9 cellular contexts compared by ENCODE assay signal in the genomic region with DNA sequence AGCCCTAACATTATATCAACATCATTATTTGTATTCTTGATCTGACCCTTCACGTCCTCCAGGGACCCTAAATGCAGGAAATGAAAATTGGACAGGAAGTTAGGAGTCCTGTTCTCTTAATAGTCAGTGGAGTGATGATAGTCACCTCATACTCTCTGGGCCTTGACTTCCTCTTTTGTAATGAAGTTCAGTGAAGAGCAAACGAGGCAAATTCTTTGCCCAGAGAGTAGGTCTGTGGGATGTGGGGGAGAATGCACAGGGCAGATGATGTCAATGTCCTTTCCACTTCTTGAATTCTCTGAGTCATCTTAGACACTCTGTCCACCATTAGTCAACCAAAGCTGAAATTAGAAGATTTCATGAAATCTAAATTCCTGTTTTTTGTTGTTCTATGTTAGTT. TPM values are rescaled to one million over a fixed set of nuclear protein-coding genes. Genes with fewer than 3 reads are reported as not detected.
DNase-seq lines count a peak whose midpoint lies in the region; ATAC-seq and TF ChIP-seq lines count a peak whose summit lies in the region.
"Had no signal": no experiment of that assay in that cellular context is flagged by ENCODE, and none has a peak within 500 bp of the region (broad histone marks: within the 10 kb centered on the region; RNA-seq: fewer than 3 reads in every experiment).

No MANE protein-coding gene starts in this region.

- peaks cover 6% of the 10 kb centered on the region for H3K9me3 Mint-ChIP-seq in activated T-helper 17 cell treated with anti-CD3 and anti-CD28 coated beads, Interleukin-2, amount 50 U/mL, for 72 hours

- H3K36me3 Mint-ChIP-seq in activated T-helper 17 cell treated with anti-CD3 and anti-CD28 coated beads, Interleukin-2, amount 50 U/mL, for 72 hours (ENCODE audit: low read depth), result no peaks in the 10 kb centered on the region

- H3K36me3 ChIP-seq in right atrium auricular region (no peaks in the 10 kb centered on the region), WERI-Rb-1 (no peaks in the 10 kb centered on the region)

- intact Hi-C loops in Right ventricle myocardium superior (cut with DNase I), result no loop called here

- DNase-seq in Right ventricle myocardium superior (no peak), right atrium auricular region (ENCODE audit: low spot score) (no peak), skeletal muscle cell (ENCODE audit: low read depth) (peak; percentile 67), foreskin keratinocyte (no peak), T-helper 1 cell (no peak), WERI-Rb-1 (no peak)
- DNase-seq: DND-41 had no signal

- no peaks in the 10 kb centered on the region for H3K4me1 ChIP-seq in right atrium auricular region
- no peaks in the 10 kb centered on the region for H3K4me1 ChIP-seq in foreskin keratinocyte

- no peak overlapping the region for H3K4me3 ChIP-seq in right atrium auricular region
- no peak overlapping the region for H3K4me3 ChIP-seq in skeletal muscle cell (ENCODE audit: low read depth, low read length)
- H3K4me3 ChIP-seq in WERI-Rb-1 (ENCODE audit: low read depth, low read length), result no peak overlapping the region

- H3K4me3 Mint-ChIP-seq in activated T-helper 17 cell treated with anti-CD3 and anti-CD28 coated beads, Interleukin-2, amount 50 U/mL, for 72 hours, result peak overlapping the region; percentile 52

- H3K27ac ChIP-seq in right atrium auricular region (no peak overlapping the region), foreskin keratinocyte (no peak overlapping the region), WERI-Rb-1 (no peak overlapping the region)

- TF ChIP-seq CTCF in right atrium auricular region (IDR thresholded peaks at IDR 0.05), result no peak
- no peak for TF ChIP-seq CTCF in foreskin keratinocyte (conservative IDR thresholded peaks at IDR 0.05)
- no peak for TF ChIP-seq CTCF in WERI-Rb-1 (IDR thresholded peaks at IDR 0.05; ENCODE audit: low read depth, low read length)

- no peaks in the 10 kb centered on the region for H3K27me3 Mint-ChIP-seq in activated T-helper 17 cell treated with anti-CD3 and anti-CD28 coated beads, Interleukin-2, amount 50 U/mL, for 72 hours

- H3K4me1 Mint-ChIP-seq in activated T-helper 17 cell treated with anti-CD3 and anti-CD28 coated beads, Interleukin-2, amount 50 U/mL, for 72 hours, result peaks cover 10% of the 10 kb centered on the region

- H3K27ac Mint-ChIP-seq in activated T-helper 17 cell treated with anti-CD3 and anti-CD28 coated beads, Interleukin-2, amount 50 U/mL, for 72 hours, result peak overlapping the region; percentile 75

- peak; percentile 65 for ATAC-seq in Right ventricle myocardium superior (ENCODE audit: poor library complexity)
- ATAC-seq in HG03175 (IDR thresholded peaks at IDR 0.05; ENCODE audit: unreplicated experiment), result peak; percentile 95
- peak; percentile 98 for ATAC-seq in activated T-helper 17 cell treated with anti-CD3 and anti-CD28 coated beads, Interleukin-2, amount 50 U/mL, for 72 hours (replicated peaks)
- ATAC-seq in foreskin keratinocyte, result no peak

- H3K9me3 ChIP-seq in right atrium auricular region (peaks cover 0 to 6% of the 10 kb centered on the region in 2 donors), WERI-Rb-1 (ENCODE audit: severe bottlenecking) (no peaks in the 10 kb centered on the region)

- no peaks in the 10 kb centered on the region for H3K27me3 ChIP-seq in right atrium auricular region
- no peaks in the 10 kb centered on the region for H3K27me3 ChIP-seq in foreskin keratinocyte
- H3K27me3 ChIP-seq in WERI-Rb-1 (ENCODE audit: insufficient read depth, low read depth, severe bottlenecking), result no peaks in the 10 kb centered on the region

RNA-seq across cellular contexts. Expression of a gene that starts 17.1 kb away (rescaled TPM):
- total RNA-seq in Right ventricle myocardium superior (6.2 TPM), right atrium auricular region (1 to 10 TPM; 5.2 to 7.8 TPM), foreskin keratinocyte (not detected in 2 replicates)
- 10 to 100 TPM; 43.5 to 69.7 TPM for total RNA-seq in activated T-helper 17 cell treated with anti-CD3 and anti-CD28 coated beads, Interleukin-2, amount 50 U/mL, for 72 hours
- not detected in 2 replicates for polyA plus RNA-seq in foreskin keratinocyte
